ENCODE assay signal across 17 cellular contexts in genomic region chr1:156440689-156441437, GRCh38. TPM values are rescaled to one million over a fixed set of nuclear protein-coding genes. Genes with fewer than 3 reads are reported as not detected.
DNase-seq lines count a peak whose midpoint lies in the region; ATAC-seq and TF ChIP-seq lines count a peak whose summit lies in the region.
"Had no signal": no experiment of that assay in that cellular context is flagged by ENCODE, and none has a peak within 500 bp of the region (broad histone marks: within the 10 kb centered on the region; RNA-seq: fewer than 3 reads in every experiment).

No MANE protein-coding gene starts in this region.

- no peak overlapping the region for H4K91ac ChIP-seq in IMR-90 (ENCODE audit: insufficient read depth, low read depth, low read length)

- POLR2A ChIA-PET in IMR-90 (lab: Charles Lee; ENCODE audit: unreplicated experiment): no interaction called here

- no peak overlapping the region for H3K14ac ChIP-seq in IMR-90 (replicated peaks; ENCODE audit: low read depth, low read length)

- H3K36me3 ChIP-seq in IMR-90 (ENCODE audit: control insufficient read depth, insufficient read depth, low read length) (no peaks in the 10 kb centered on the region), mesendoderm (ENCODE audit: control insufficient read depth, insufficient read depth, low read length) (no peaks in the 10 kb centered on the region)

- TF ChIP-seq CTCF in IMR-90 (conservative IDR thresholded peaks at IDR 0.05; ENCODE audit: low read depth, low read length) (no peak), brain (conservative IDR thresholded peaks at IDR 0.05) (no peak)

- H3K79me1 ChIP-seq in IMR-90 (ENCODE audit: low read depth in 1 of 2, low read length in 2 of 2) (no peaks in the 10 kb centered on the region), mesendoderm (ENCODE audit: low read length) (no peaks in the 10 kb centered on the region)

- no peak for TF ChIP-seq RAD21 in IMR-90 (IDR thresholded peaks at IDR 0.05; ENCODE audit: low read length)

- H4K5ac ChIP-seq in IMR-90 (ENCODE audit: low read depth, low read length): no peak overlapping the region
- H4K5ac ChIP-seq in mesendoderm (ENCODE audit: low read length): no peak overlapping the region

- H3K56ac ChIP-seq in IMR-90 (ENCODE audit: extremely low read depth, insufficient read depth, low read length) (no peak overlapping the region), mesendoderm (ENCODE audit: low read length) (peak overlapping the region; percentile 25)

- peak overlapping the region; percentile 61 to 100 (median 95) for H3K27ac Mint-ChIP-seq in brain
- H3K27ac Mint-ChIP-seq: CD14-positive monocyte; CD8-positive, alpha-beta memory T cell; HFFc6 had no signal

- H3K36me3 Mint-ChIP-seq in brain: no peaks in the 10 kb centered on the region
- H3K36me3 Mint-ChIP-seq: CD8-positive, alpha-beta memory T cell had no signal

- no peak overlapping the region for H2AK5ac ChIP-seq in IMR-90 (ENCODE audit: low read depth, low read length)
- no peak overlapping the region for H2AK5ac ChIP-seq in mesendoderm (ENCODE audit: low read length)

- H3K27ac ChIP-seq in IMR-90 (ENCODE audit: insufficient read depth, low read length): no peak overlapping the region
- no peak overlapping the region for H3K27ac ChIP-seq in mesendoderm (ENCODE audit: low read depth, low read length)
- H3K27ac ChIP-seq: 22Rv1, GM23248 had no signal

- intact Hi-C loops in IMR-90 (cut with micrococcal nuclease): no loop called here

- H3K9me3 Mint-ChIP-seq in brain: peaks cover 0 to 8% (median 0%) of the 10 kb centered on the region in 5 experiments
- H3K9me3 Mint-ChIP-seq: CD8-positive, alpha-beta memory T cell; HFFc6 had no signal

- no TSS peak for BruUV-seq in IMR-90 (replicated peaks; lab: Mats Ljungman, UMichigan)

- no peaks in the 10 kb centered on the region for H3K9me1 ChIP-seq in IMR-90 (ENCODE audit: insufficient read depth, low read length)

- no peak overlapping the region for H2BK20ac ChIP-seq in IMR-90 (ENCODE audit: low read depth, low read length)

- H3K27me3 ChIP-seq in IMR-90 (ENCODE audit: control insufficient read depth, insufficient read depth, low read length) (peaks cover 84% of the 10 kb centered on the region), mesendoderm (ENCODE audit: insufficient read depth, low read length, poor library complexity) (peaks cover 23% of the 10 kb centered on the region)

- in situ Hi-C loops in IMR-90 (cut with MboI; ENCODE audit: low sequenced_read_pairs): loop anchor here (10.0 kb wide), 1 partner anchor 56 kb away; no protein-coding TSS in a partner anchor

- H2BK5ac ChIP-seq in IMR-90 (ENCODE audit: low read depth, low read length, poor library complexity, severe bottlenecking) (no peak overlapping the region), mesendoderm (ENCODE audit: low read length) (peak overlapping the region; percentile 51)

- H3K23ac ChIP-seq in IMR-90 (ENCODE audit: low read depth, low read length) (0 out of 2 replicates have a peak overlapping the region, but pooled peaks have one; percentile 25), mesendoderm (ENCODE audit: low read length) (no peak overlapping the region)

- no peak overlapping the region for H3K4me2 ChIP-seq in IMR-90 (ENCODE audit: low read depth, low read length)
- no peak overlapping the region for H3K4me2 ChIP-seq in mesendoderm (ENCODE audit: low read length)

- peak overlapping the region in 4 of 5 experiments; percentile 12 to 94 (median 77) for H3K4me3 Mint-ChIP-seq in brain
- H3K4me3 Mint-ChIP-seq: CD8-positive, alpha-beta memory T cell; HFFc6 had no signal

- no peak overlapping the region for H2AFZ ChIP-seq in IMR-90 (replicated peaks; ENCODE audit: low read length, poor library complexity)
- H2AFZ ChIP-seq: GM23248 had no signal

- H2BK15ac ChIP-seq in IMR-90 (ENCODE audit: low read depth, low read length) (no peak overlapping the region), mesendoderm (replicated peaks; ENCODE audit: low read depth) (peak overlapping the region; percentile 74)

- H2BK120ac ChIP-seq in IMR-90 (ENCODE audit: low read depth, low read length): no peak overlapping the region
- peak overlapping the region; percentile 29 for H2BK120ac ChIP-seq in mesendoderm (ENCODE audit: low read depth, low read length)

- H3K4me3 ChIP-seq in IMR-90 (ENCODE audit: insufficient read depth, low read depth, low read length): no peak overlapping the region
- H3K4me3 ChIP-seq in mesendoderm (ENCODE audit: low read length): no peak overlapping the region
- H3K4me3 ChIP-seq: GM23248 had no signal

- peaks cover 8% of the 10 kb centered on the region for H3K9me3 ChIP-seq in IMR-90 (ENCODE audit: control insufficient read depth, insufficient read depth, low read length)
- H3K9me3 ChIP-seq: Caco-2 had no signal

- H4K20me1 ChIP-seq in IMR-90 (ENCODE audit: insufficient read depth, low read length): peaks cover 10% of the 10 kb centered on the region; the same call in 1 of the 2 replicates

- CTCF ChIA-PET in IMR-90 (lab: Yijun Ruan, JAX): no interaction called here

- no peak for TF ChIP-seq POLR2A in IMR-90 (IDR thresholded peaks at IDR 0.05; ENCODE audit: low read depth, low read length)

- H3K4me1 Mint-ChIP-seq in brain: peaks cover 82% of the 10 kb centered on the region

- DNase-seq in NCI-H526 (lab: John Stamatoyannopoulos, UW): peak; percentile 25 to 53
- no peak for DNase-seq in NCI-H526 treated with DMSO at 0.1 percent for 48 hours (lab: John Stamatoyannopoulos, UW)
- DNase-seq in IMR-90: no peak
- DNase-seq in mesendoderm: no peak
- no peak for DNase-seq in activated CD8-positive, alpha-beta memory T cell treated with anti-CD3 and anti-CD28 coated beads, Interleukin-2, amount 50 U/mL, for 4 hours
- no peak for DNase-seq in GF-D8 (lab: John Stamatoyannopoulos, UW)
- no peak for DNase-seq in RPMI8226
- DNase-seq: Caco-2; CD8-positive, alpha-beta memory T cell; DND-41; GDM1; GM23248; HCEC 1CT; HFFc6 had no signal

- H3K18ac ChIP-seq in IMR-90 (ENCODE audit: low read depth, low read length) (no peak overlapping the region), mesendoderm (ENCODE audit: low read length) (peak overlapping the region; percentile 94)

- no peak for ATAC-seq in IMR-90 (ENCODE audit: low read depth)

- H3K4me1 ChIP-seq in IMR-90 (ENCODE audit: control insufficient read depth, insufficient read depth, low read length) (no peaks in the 10 kb centered on the region), mesendoderm (ENCODE audit: control insufficient read depth, low read depth, low read length) (peaks cover 18% of the 10 kb centered on the region)

- H3K79me2 ChIP-seq in mesendoderm (ENCODE audit: control insufficient read depth, insufficient read depth, low read length): no peaks in the 10 kb centered on the region

- 14% methylated on average over 3 of the region's 8 CpGs; no CpG with 5 or more reads in 1 of the 2 experiments for WGBS in IMR-90 (ENCODE audit: extremely low coverage in 2 of 2, insufficient read length in 1 of 2), 2 experiments
- no CpG with 5 or more reads among the region's 8 CpGs for WGBS in mesendoderm (ENCODE audit: extremely low coverage, insufficient coverage, low lambda C conversion rate)

- peaks cover 51% of the 10 kb centered on the region for H3K27me3 Mint-ChIP-seq in brain

- H3K9ac ChIP-seq in IMR-90 (ENCODE audit: low read depth, low read length) (no peak overlapping the region), mesendoderm (ENCODE audit: low read length) (peak overlapping the region; percentile 16)
- H3K9ac ChIP-seq: GM23248 had no signal

- no peak overlapping the region for H4K8ac ChIP-seq in IMR-90 (ENCODE audit: low read depth in 2 of 2, low read length in 2 of 2)
- no peak overlapping the region for H4K8ac ChIP-seq in mesendoderm (ENCODE audit: low read depth, low read length)

- no peak overlapping the region for H2AK9ac ChIP-seq in IMR-90 (replicated peaks; ENCODE audit: low read depth, low read length, poor library complexity)

- H3K4ac ChIP-seq in IMR-90 (ENCODE audit: low read depth, low read length): no peak overlapping the region
- H3K4ac ChIP-seq in mesendoderm (ENCODE audit: low read depth, low read length): no peak overlapping the region

- dilution Hi-C loops in IMR-90 (cut with HindIII; ENCODE audit: low sequenced_read_pairs, unreplicated experiment): no loop called here

TF ChIP-seq in IMR-90, 13 proteins besides CTCF, POLR2A, EP300 and RAD21 (continues in another document):
- TF ChIP-seq MAFK (IDR thresholded peaks at IDR 0.05; ENCODE audit: low read depth, low read length) (no peak), SMC3 (IDR thresholded peaks at IDR 0.05; ENCODE audit: low read depth, low read length) (no peak), NFE2L2 (IDR thresholded peaks at IDR 0.05; ENCODE audit: low read depth, low read length) (no peak), CEBPB (IDR thresholded peaks at IDR 0.05; ENCODE audit: low read depth, low read length) (no peak), CHD1 (IDR thresholded peaks at IDR 0.05; ENCODE audit: low read depth, low read length) (no peak), BHLHE40 (IDR thresholded peaks at IDR 0.05; ENCODE audit: low read depth, low read length) (no peak), RCOR1 (IDR thresholded peaks at IDR 0.05; ENCODE audit: insufficient replicate concordance, low read length) (no peak), MAZ (IDR thresholded peaks at IDR 0.05; ENCODE audit: borderline replicate concordance, low read depth, low read length) (no peak), MXI1 (IDR thresholded peaks at IDR 0.05; ENCODE audit: borderline replicate concordance, low read depth, low read length) (no peak), USF2 (IDR thresholded peaks at IDR 0.05; ENCODE audit: low read depth, low read length) (no peak), RFX5 (IDR thresholded peaks at IDR 0.05; ENCODE audit: low read depth, low read length) (no peak)

RNA-seq across cellular contexts. Expression of gene MEF2D, which starts 59.7 kb away (rescaled TPM):
- 2.9 and 3.6 TPM in 2 replicates for total RNA-seq in IMR-90 (2012; rRNA removed)
- 20.0 and 25.0 TPM in 2 replicates for polyA plus RNA-seq in IMR-90 (2012; rRNA removed)
- polyA plus RNA-seq in IMR-90 (2012; cell fraction: cytosol; rRNA removed): 10.9 and 27.6 TPM in 2 replicates
- 80.1 and 88.5 TPM in 2 replicates for polyA plus RNA-seq in IMR-90 (2012; cell fraction: nucleus; rRNA removed; ENCODE audit: low replicate concordance)
- 22.7 TPM for polyA plus RNA-seq in brain (ENCODE audit: insufficient read depth, low read depth, low replicate concordance)
- 11.7 TPM for polyA plus RNA-seq in mesendoderm (2013, experiment 1 of 2)
- 11.4 TPM for polyA plus RNA-seq in mesendoderm (2013, experiment 2 of 2)

Comparison
In these comparisons a context has a peak if more than half of its experiments do, and no peak if none do; other contexts are left out.
1. DNase-seq: peak in NCI-H526 (2 of 2); none in NCI-H526 treated with DMSO at 0.1 percent for 48 hours (single experiment), IMR-90 (single experiment), mesendoderm (single experiment), activated CD8-positive, alpha-beta memory T cell treated with anti-CD3 and anti-CD28 coated beads, Interleukin-2, amount 50 U/mL, for 4 hours (single experiment), GF-D8 (single experiment) and RPMI8226 (single experiment).